1 cellular context compared by ENCODE assay signal in genomic region chr22:50440544-50441249, GRCh38.
TF ChIP-seq lines count a peak whose summit lies in the region.

No MANE protein-coding gene starts in this region.

TF ChIP-seq in GM12878, 131 proteins besides CTCF, POLR2A, EP300 and RAD21:
- TF ChIP-seq HCFC1 (IDR thresholded peaks at IDR 0.05; ENCODE audit: low read length): no peak
- no peak for TF ChIP-seq SMARCA5 (IDR thresholded peaks at IDR 0.05)
- no peak for TF ChIP-seq TCF12 (IDR thresholded peaks at IDR 0.05; ENCODE audit: low read depth, low read length)
- no peak for TF ChIP-seq CREB1 (IDR thresholded peaks at IDR 0.05; ENCODE audit: low read depth)
- TF ChIP-seq ZNF274 (IDR thresholded peaks at IDR 0.05; ENCODE audit: insufficient read depth, insufficient read length): no peak
- TF ChIP-seq SREBF1 (IDR thresholded peaks at IDR 0.05; ENCODE audit: low read length): no peak
- no peak for TF ChIP-seq EZH2 (IDR thresholded peaks at IDR 0.05; ENCODE audit: borderline replicate concordance, control insufficient read depth, low read depth, low read length)
- no peak for TF ChIP-seq POLR2AphosphoS5 (IDR thresholded peaks at IDR 0.05; ENCODE audit: low read length)
- TF ChIP-seq FOS (IDR thresholded peaks at IDR 0.05; ENCODE audit: borderline replicate concordance, extremely low read depth, insufficient read length): no peak
- no peak for TF ChIP-seq NKRF (conservative IDR thresholded peaks at IDR 0.05)
- TF ChIP-seq RBBP5 (conservative IDR thresholded peaks at IDR 0.05): no peak
- TF ChIP-seq TCF7 (IDR thresholded peaks at IDR 0.05; ENCODE audit: borderline replicate concordance): no peak
- TF ChIP-seq CHD1 (IDR thresholded peaks at IDR 0.05; ENCODE audit: low read depth, low read length): no peak
- TF ChIP-seq BCL3 (IDR thresholded peaks at IDR 0.05; ENCODE audit: borderline replicate concordance, insufficient read depth, low read depth, low read length, poor library complexity, severe bottlenecking): no peak
- no peak for TF ChIP-seq RELB (IDR thresholded peaks at IDR 0.05; ENCODE audit: low read depth)
- no peak for TF ChIP-seq SRF (IDR thresholded peaks at IDR 0.05; ENCODE audit: low read depth in 2 of 2, low read length in 2 of 2)
- no peak for TF ChIP-seq ZNF687 (IDR thresholded peaks at IDR 0.05)
- no peak for TF ChIP-seq IKZF1 (conservative IDR thresholded peaks at IDR 0.05)
- no peak for TF ChIP-seq JUND (IDR thresholded peaks at IDR 0.05; ENCODE audit: low read depth, low read length)
TF ChIP-seq in GM12878: peak in this region for 0.
